ENCODE assay signal across 8 cellular contexts in genomic region chr11:14359573-14360031, GRCh38. TPM values are rescaled to one million over a fixed set of nuclear protein-coding genes. Genes with fewer than 3 reads are reported as not detected.
DNase-seq lines count a peak whose midpoint lies in the region; ATAC-seq and TF ChIP-seq lines count a peak whose summit lies in the region.

No MANE protein-coding gene starts in this region.

- TF ChIP-seq CTCF in SK-N-SH (IDR thresholded peaks at IDR 0.05) (no peak), VCaP (conservative IDR thresholded peaks at IDR 0.05) (no peak), right atrium auricular region (IDR thresholded peaks at IDR 0.05) (no peak), smooth muscle cell (IDR thresholded peaks at IDR 0.05; ENCODE audit: borderline replicate concordance, insufficient read depth, poor library complexity, severe bottlenecking) (no peak), GM10248 (IDR thresholded peaks at IDR 0.05; ENCODE audit: control extremely low read depth, extremely low read depth, low read depth, missing control alignments) (no peak)

- H3K9ac ChIP-seq in SK-N-SH (peak overlapping the region; percentile 94; the same call in 1 of the 2 replicates), smooth muscle cell (ENCODE audit: low read depth) (no peak overlapping the region)

- H3F3A ChIP-seq in SK-N-SH (replicated peaks; ENCODE audit: insufficient read depth) = no peaks in the 10 kb centered on the region
- H3F3A ChIP-seq in smooth muscle cell (ENCODE audit: low read depth) = no peaks in the 10 kb centered on the region

- H3K4me2 ChIP-seq in SK-N-SH (peak overlapping the region; percentile 77), smooth muscle cell (peak overlapping the region; percentile 84)

- TF ChIP-seq EP300 in SK-N-SH (IDR thresholded peaks at IDR 0.05; ENCODE audit: borderline replicate concordance in 1 of 2, low read depth in 1 of 2, low read length in 1 of 2) = no peak

- H4K20me1 ChIP-seq in SK-N-SH (ENCODE audit: insufficient read depth) (peaks cover 31% of the 10 kb centered on the region), smooth muscle cell (ENCODE audit: low read depth) (peaks cover 32% of the 10 kb centered on the region)

- no peaks in the 10 kb centered on the region for H3K9me2 ChIP-seq in SK-N-SH

- H3K27me3 ChIP-seq in SK-N-SH (ENCODE audit: insufficient read depth) (no peaks in the 10 kb centered on the region), right atrium auricular region (no peaks in the 10 kb centered on the region), smooth muscle cell (ENCODE audit: low read depth) (no peaks in the 10 kb centered on the region)

- TF ChIP-seq RAD21 in SK-N-SH (IDR thresholded peaks at IDR 0.05; ENCODE audit: low read length) = no peak

- H3K9me3 ChIP-seq in SK-N-SH (no peaks in the 10 kb centered on the region), right atrium auricular region (no peaks in the 10 kb centered on the region), smooth muscle cell (replicated peaks; ENCODE audit: low read depth) (no peaks in the 10 kb centered on the region)

- POLR2A ChIA-PET in SK-N-SH (lab: Yijun Ruan, JAX) = no interaction called here
- POLR2A ChIA-PET in GM10248 (lab: Yijun Ruan, JAX) = no interaction called here

- 57% methylated on average over 5 of the region's 5 CpGs for WGBS in SK-N-SH (ENCODE audit: low lambda C conversion rate)
- 78% methylated on average over 5 of the region's 5 CpGs for WGBS in smooth muscle cell (ENCODE audit: low lambda C conversion rate)

- H3K79me2 ChIP-seq in SK-N-SH (ENCODE audit: insufficient read depth) = peaks cover 42% of the 10 kb centered on the region
- peaks cover 31% of the 10 kb centered on the region for H3K79me2 ChIP-seq in smooth muscle cell (ENCODE audit: low read depth)

- H2AFZ ChIP-seq in SK-N-SH (ENCODE audit: low read depth) (peak overlapping the region; percentile 76; the same call in 1 of the 2 replicates), smooth muscle cell (ENCODE audit: low read depth) (peak overlapping the region; percentile 45)

- no peak overlapping the region for H3K27ac ChIP-seq in SK-N-SH (ENCODE audit: low read depth in 2 of 2, low read length in 1 of 2)
- H3K27ac ChIP-seq in VCaP = peak overlapping the region; percentile 85; the same call in 1 of the 2 replicates
- H3K27ac ChIP-seq in right atrium auricular region = peak overlapping the region in 1 of 2 donors; percentile 79
- no peak overlapping the region for H3K27ac ChIP-seq in smooth muscle cell (ENCODE audit: low read depth)

- peaks cover 0 to 6% of the 10 kb centered on the region in 2 experiments; a peak in 2 of 4 replicates for H3K4me1 ChIP-seq in SK-N-SH (ENCODE audit: control insufficient read depth in 1 of 2, insufficient read depth in 2 of 2, low read depth in 1 of 2, low read length in 1 of 2)
- peaks cover 0 to 11% of the 10 kb centered on the region in 2 donors for H3K4me1 ChIP-seq in right atrium auricular region
- peaks cover 7% of the 10 kb centered on the region for H3K4me1 ChIP-seq in smooth muscle cell (ENCODE audit: low read depth)

- CTCF ChIA-PET in SK-N-SH (lab: Yijun Ruan, JAX) (interaction anchor here (0.7 kb wide), 1 partner anchor 22 kb away, joined by 3 read pairs; no protein-coding TSS in a partner anchor), GM10248 (lab: Yijun Ruan, JAX) (interaction anchor here (1.1 to 1.4 kb wide), 2 partner anchors 10 to 60 kb away, joined by 3 to 10 read pairs; no protein-coding TSS in a partner anchor)

- H3K4me3 ChIP-seq in SK-N-SH (ENCODE audit: low read depth in 2 of 2, low read length in 1 of 2) = peak overlapping the region in 1 of 2 experiments; percentile 75; a peak in 1 of 4 replicates
- H3K4me3 ChIP-seq in right atrium auricular region = peak overlapping the region; percentile 64 to 69
- H3K4me3 ChIP-seq in smooth muscle cell = peak overlapping the region; percentile 73

- peaks cover 0 to 4% of the 10 kb centered on the region in 2 experiments for H3K36me3 ChIP-seq in SK-N-SH (replicated peaks in 1 of 2; ENCODE audit: control insufficient read depth in 1 of 2, insufficient read depth in 2 of 2, low read length in 1 of 2)
- H3K36me3 ChIP-seq in right atrium auricular region = no peaks in the 10 kb centered on the region
- no peaks in the 10 kb centered on the region for H3K36me3 ChIP-seq in smooth muscle cell (ENCODE audit: low read depth)

- no peak for ATAC-seq in SK-N-SH treated with all-trans-retinoic acid at 6 μM for 48 hours

- DNase-seq in SK-N-SH (no peak), right atrium auricular region (ENCODE audit: low spot score) (no peak), smooth muscle cell (lab: John Stamatoyannopoulos, UW; ENCODE audit: unreplicated experiment) (no peak), COR-L47 (lab: John Stamatoyannopoulos, UW) (no peak), GM10248 (ENCODE audit: extremely low spot score) (no peak), NCI-H1417 (lab: John Stamatoyannopoulos, UW) (no peak)

TF ChIP-seq in SK-N-SH, 30 proteins besides CTCF, POLR2A, EP300 and RAD21 (continues in another document):
- no peak for TF ChIP-seq SMC3 (IDR thresholded peaks at IDR 0.05; ENCODE audit: low read depth, low read length)
- TF ChIP-seq FOXJ3 (CRISPR knock-in tag; IDR thresholded peaks at IDR 0.05) = no peak
- no peak for TF ChIP-seq NRF1 (IDR thresholded peaks at IDR 0.05; ENCODE audit: low read depth, low read length)
- no peak for TF ChIP-seq JUND (IDR thresholded peaks at IDR 0.05)
- no peak for TF ChIP-seq ZBTB33 (IDR thresholded peaks at IDR 0.05; ENCODE audit: borderline replicate concordance, low read depth)
- TF ChIP-seq MAX (IDR thresholded peaks at IDR 0.05; ENCODE audit: low read depth) = no peak
- no peak for TF ChIP-seq ELF1 (IDR thresholded peaks at IDR 0.05)
- TF ChIP-seq RCOR1 (IDR thresholded peaks at IDR 0.05; ENCODE audit: low read length) = no peak

TF ChIP-seq in SK-N-SH treated with all-trans-retinoic acid at 6 μM for 48 hours, 23 proteins besides CTCF, POLR2A, EP300 and RAD21 (continues in another document):
- TF ChIP-seq ZFP3 (CRISPR knock-in tag; IDR thresholded peaks at IDR 0.05) (no peak), POU6F1 (CRISPR knock-in tag; IDR thresholded peaks at IDR 0.05; ENCODE audit: borderline replicate concordance, low read depth) (no peak), ARNTL (CRISPR knock-in tag; IDR thresholded peaks at IDR 0.05; ENCODE audit: borderline replicate concordance, low read depth) (no peak), GLIS3 (CRISPR knock-in tag; IDR thresholded peaks at IDR 0.05) (no peak), ZNF70 (CRISPR knock-in tag; IDR thresholded peaks at IDR 0.05) (no peak), ESRRG (CRISPR knock-in tag; IDR thresholded peaks at IDR 0.05) (no peak), TSHZ2 (CRISPR knock-in tag; IDR thresholded peaks at IDR 0.05) (no peak), CSRNP3 (CRISPR knock-in tag; IDR thresholded peaks at IDR 0.05) (no peak), RARB (CRISPR knock-in tag; IDR thresholded peaks at IDR 0.05) (no peak)

RNA-seq across cellular contexts. Expression of gene RRAS2, which starts 0.6 kb away (rescaled TPM):
- polyA plus RNA-seq in SK-N-SH (2012; rRNA removed) (53.3 and 55.3 TPM in 2 replicates), smooth muscle cell (27.0 and 27.3 TPM in 2 replicates)
- 73.7 and 93.3 TPM in 2 replicates for polyA plus RNA-seq in SK-N-SH (2012; cell fraction: cytosol; rRNA removed)
- polyA plus RNA-seq in SK-N-SH (2012; cell fraction: nucleus; rRNA removed) = 19.4 and 31.6 TPM in 2 replicates
- total RNA-seq in right atrium auricular region (10 to 100 TPM; 39.3 to 65.2 TPM), smooth muscle cell (37.9 and 53.6 TPM in 2 replicates)
